9 cellular contexts compared by ENCODE assay signal in genomic region chr22:37241351-37242142, GRCh38. TPM values are rescaled to one million over a fixed set of nuclear protein-coding genes. Genes with fewer than 3 reads are reported as not detected.
DNase-seq lines count a peak whose midpoint lies in the region; ATAC-seq and TF ChIP-seq lines count a peak whose summit lies in the region.
"Had no signal": no experiment of that assay in that cellular context is flagged by ENCODE, and none has a peak within 500 bp of the region (broad histone marks: within the 10 kb centered on the region; RNA-seq: fewer than 3 reads in every experiment).

No MANE protein-coding gene starts in this region.

- peak; percentile 17 for TF ChIP-seq POLR2A in GM19099 (IDR thresholded peaks at IDR 0.05; ENCODE audit: extremely low read depth, insufficient read length, low read depth)

- H3K9me2 ChIP-seq in PC-3 (replicated peaks; ENCODE audit: low read length), result no peaks in the 10 kb centered on the region

- H3K27ac Mint-ChIP-seq in chondrocyte (ENCODE audit: unreplicated experiment), result no peak overlapping the region

- no TSS peak for BruUV-seq in PC-3 (replicated peaks; lab: Mats Ljungman, UMichigan)

- H3K27me3 Mint-ChIP-seq in chondrocyte (ENCODE audit: low read depth), result peaks cover 22% of the 10 kb centered on the region

- H3K9me3 ChIP-seq in PC-3 (ENCODE audit: low read length), result no peaks in the 10 kb centered on the region

- H3K4me3 Mint-ChIP-seq in chondrocyte (ENCODE audit: unreplicated experiment), result no peak overlapping the region

- no peak for ATAC-seq in PC-3
- ATAC-seq in GM21381 (IDR thresholded peaks at IDR 0.05; ENCODE audit: unreplicated experiment), result no peak

- peak overlapping the region; percentile 33; the same call in 1 of the 2 replicates for H3K27ac ChIP-seq in PC-3 (ENCODE audit: low read length)

- H3K4me1 ChIP-seq in PC-3 (ENCODE audit: insufficient read depth, low read length), result peaks cover 18% of the 10 kb centered on the region

- H3K4me1 Mint-ChIP-seq in chondrocyte (ENCODE audit: low read depth), result peaks cover 6% of the 10 kb centered on the region

- H3K36me3 ChIP-seq in PC-3 (ENCODE audit: low read depth, low read length), result peaks cover 1% of the 10 kb centered on the region; the same call in 1 of the 2 replicates

- no peaks in the 10 kb centered on the region for H3F3A ChIP-seq in PC-3 (ENCODE audit: low read length, unreplicated experiment)

- H3K4me2 ChIP-seq in PC-3 (ENCODE audit: low read length), result peak overlapping the region; percentile 95; the same call in 1 of the 2 replicates

- POLR2A ChIA-PET in PC-3 (lab: Charles Lee; ENCODE audit: unreplicated experiment), result no interaction called here

- no peaks in the 10 kb centered on the region for H4K20me1 ChIP-seq in PC-3 (ENCODE audit: low read length)

- no peaks in the 10 kb centered on the region for H3K9me3 Mint-ChIP-seq in chondrocyte (ENCODE audit: low read depth)

- no peak overlapping the region for H3K9ac ChIP-seq in PC-3 (ENCODE audit: low read length)

- no peaks in the 10 kb centered on the region for H3K36me3 Mint-ChIP-seq in chondrocyte (ENCODE audit: low read depth)

- peaks cover 24% of the 10 kb centered on the region for H3K79me2 ChIP-seq in PC-3 (ENCODE audit: low read length)

- TF ChIP-seq CTCF in PC-3 (conservative IDR thresholded peaks at IDR 0.05; ENCODE audit: low read depth, low read length) (no peak), chondrocyte (IDR thresholded peaks at IDR 0.05) (no peak)

- intact Hi-C loops in PC-3 (cut with micrococcal nuclease), result no loop called here

- no peaks in the 10 kb centered on the region for H3K27me3 ChIP-seq in PC-3 (ENCODE audit: low read length)

- no peak overlapping the region for H3K4me3 ChIP-seq in PC-3 (ENCODE audit: low read length)

- DNase-seq in PC-3 (no peak), chondrocyte (ENCODE audit: low spot score) (peak; percentile 84), amniotic stem cell (lab: John Stamatoyannopoulos, UW) (no peak), NCI-H510A (lab: John Stamatoyannopoulos, UW) (no peak)
- peak; percentile 53 for DNase-seq in stimulated activated CD4-positive, alpha-beta T cell treated with anti-CD3 and anti-CD28 coated beads, Interleukin-1b, Interleukin-23, amount 100 ng/mL, for 48 hours

- CTCF ChIA-PET in PC-3 (lab: Charles Lee), result interaction anchor here (1.5 kb wide), 1 partner anchor 18 kb away, joined by 4 read pairs; no protein-coding TSS in a partner anchor

- no peak overlapping the region for H2AFZ ChIP-seq in PC-3 (ENCODE audit: low read length)

RNA-seq across cellular contexts. Expression of gene RAC2, which starts 2.5 kb away (rescaled TPM):
- total RNA-seq in PC-3 (2014; rRNA removed) (50.5 and 54.5 TPM in 2 replicates), chondrocyte (0.20 TPM in 1 of 3 replicates, not detected in the others)

RNA-seq across cellular contexts. Expression of gene SSTR3, which starts 29.3 kb away (rescaled TPM):
- total RNA-seq in PC-3 (2014; rRNA removed), result 0.55 TPM in 1 of 2 replicates, not detected in the other
- total RNA-seq in chondrocyte, result not detected in 3 replicates
- total RNA-seq: epithelial cell of proximal tubule, lung microvascular endothelial cell had no signal

RNA-seq across cellular contexts. Expression of gene CYTH4, which starts 40.8 kb away (rescaled TPM):
- 1.9 and 4.6 TPM in 2 replicates for total RNA-seq in PC-3 (2014; rRNA removed)
- not detected in 3 replicates for total RNA-seq in chondrocyte
- total RNA-seq: epithelial cell of proximal tubule, lung microvascular endothelial cell had no signal

RNA-seq across cellular contexts. Expression of gene C1QTNF6, which starts 53.5 kb away (rescaled TPM):
- total RNA-seq in PC-3 (2014; rRNA removed) (3.8 and 5.5 TPM in 2 replicates), chondrocyte (11.3 to 27.7 TPM (median 14.6 TPM) in 3 replicates)

Comparison
In these comparisons a context has a peak if more than half of its experiments do, and no peak if none do; other contexts are left out.
1. DNase-seq: peak in chondrocyte (single experiment) and stimulated activated CD4-positive, alpha-beta T cell treated with anti-CD3 and anti-CD28 coated beads, Interleukin-1b, Interleukin-23, amount 100 ng/mL, for 48 hours (single experiment); none in PC-3 (single experiment), amniotic stem cell (single experiment) and NCI-H510A (single experiment).
2. RNA of gene RAC2, which starts 2.5 kb away (total RNA-seq): 50.5 to 54.5 TPM in PC-3; 0.20 TPM in chondrocyte; every median in the first group is over 10 times any median in the second.